18 cellular contexts compared by ENCODE assay signal in the genomic region with DNA sequence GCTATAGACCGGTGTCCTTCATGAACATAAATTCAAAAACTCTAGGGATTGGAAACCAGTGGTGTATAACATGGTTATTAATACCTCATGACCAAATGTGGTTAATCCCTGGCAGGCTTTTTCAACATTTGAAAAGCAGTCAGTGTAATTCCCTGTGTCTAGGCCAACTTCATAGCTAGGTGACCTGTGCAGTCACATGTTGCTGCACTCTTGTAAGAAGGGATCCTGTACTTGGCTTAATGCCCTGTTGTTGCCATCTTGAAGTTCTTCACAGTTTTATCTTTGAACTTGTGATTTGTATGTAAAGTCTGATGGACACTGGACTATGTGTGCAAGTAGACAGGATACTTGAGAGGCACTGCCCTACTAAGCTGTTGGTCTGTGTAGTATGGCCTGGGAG.
"Had no signal": no experiment of that assay in that cellular context is flagged by ENCODE, and none has a peak within 500 bp of the region (broad histone marks: within the 10 kb centered on the region; RNA-seq: fewer than 3 reads in every experiment).

No MANE protein-coding gene starts in this region.

- H3K4me3 ChIP-seq: coronary artery, heart left ventricle, lower lobe of right lung, prostate gland, skin epidermis, uterus had no signal

- H3K9me3 ChIP-seq: prostate gland had no signal

- ATAC-seq: left lobe of liver, lower lobe of right lung, sciatic nerve had no signal

- H3K4me3 Mint-ChIP-seq: endodermal cell, memory B cell, naive B cell, nephron, type B pancreatic cell had no signal

- H3K36me3 ChIP-seq: uterus had no signal

- H3K4me1 ChIP-seq: heart left ventricle, lower lobe of right lung, parathyroid adenoma, prostate gland, uterus had no signal

- H3K9ac ChIP-seq: parathyroid adenoma had no signal

- H3K27me3 Mint-ChIP-seq: memory B cell, naive B cell, type B pancreatic cell had no signal

- H3K27ac Mint-ChIP-seq: endodermal cell, nephron, type B pancreatic cell had no signal

- DNase-seq: effector CD4-positive, alpha-beta T cell; endodermal cell; heart left ventricle; hippocampal formation; lower lobe of right lung; midbrain; naive B cell; stimulated activated naive CD4-positive, alpha-beta T cell; uterus had no signal

- H3K27me3 ChIP-seq: heart left ventricle, uterus had no signal

- H3K4me1 Mint-ChIP-seq: endodermal cell, nephron had no signal

- H3K27ac ChIP-seq: coronary artery, heart left ventricle, lower lobe of right lung, parathyroid adenoma, prostate gland, skin epidermis, uterus had no signal
